Comparison of ENCODE assay signal across 35 cellular contexts in genomic region chr15:54032066-54032465, GRCh38. TPM values are rescaled to one million over a fixed set of nuclear protein-coding genes. Genes with fewer than 3 reads are reported as not detected.
"Had no signal": no experiment of that assay in that cellular context is flagged by ENCODE, and none has a peak within 500 bp of the region (broad histone marks: within the 10 kb centered on the region; RNA-seq: fewer than 3 reads in every experiment).

No MANE protein-coding gene starts in this region.

- DNase-seq: activated B cell treated with CpG ODN at 0.5 μM for 24 hours; activated CD4-positive, alpha-beta memory T cell treated with anti-CD3 and anti-CD28 coated beads for 36 hours; activated CD4-positive, alpha-beta T cell treated with anti-CD3 and anti-CD28 coated beads for 4 hours; activated CD4-positive, alpha-beta T cell treated with anti-CD3 and anti-CD28 coated beads, Interleukin-2, amount 10 ng/mL, durations not matched to agents 24 days and 14 days; activated CD4-positive, alpha-beta T cell treated with anti-CD3 and anti-CD28 coated beads, Interleukin-2, amount 50 U/mL, for 1 hour; activated CD4-positive, alpha-beta T cell treated with anti-CD3 and anti-CD28 coated beads, Interleukin-2, amount 50 U/mL, for 4 hours; activated CD4-positive, CD25-positive, alpha-beta regulatory T cell treated with anti-CD3 and anti-CD28 coated beads, Interleukin-2, amount 50 U/mL, for 72 hours; activated CD8-positive, alpha-beta memory T cell treated with anti-CD3 and anti-CD28 coated beads, Interleukin-2, amount 50 U/mL, for 4 hours; activated CD8-positive, alpha-beta T cell treated with anti-CD3 and anti-CD28 coated beads for 36 hours; activated effector memory CD4-positive, alpha-beta T cell treated with anti-CD3 and anti-CD28 coated beads, Interleukin-2, amount 50 U/mL, for 16 hours; activated gamma-delta T cell treated with Interleukin-2 at 50 U/mL for 16 hours; activated naive CD4-positive, alpha-beta T cell; activated naive CD4-positive, alpha-beta T cell treated with anti-CD3 and anti-CD28 coated beads for 36 hours; activated naive CD4-positive, alpha-beta T cell treated with anti-CD3 and anti-CD28 coated beads, Interleukin-2, amount 50 U/mL, for 16 hours; activated naive CD8-positive, alpha-beta T cell treated with anti-CD3 and anti-CD28 coated beads for 36 hours; activated T-cell treated with anti-CD3 and anti-CD28 coated beads for 4 hours; activated T-cell treated with anti-CD3 and anti-CD28 coated beads, Interleukin-2, amount 50 U/mL, for 1 hour; activated T-cell treated with anti-CD3 and anti-CD28 coated beads, Interleukin-2, amount 50 U/mL, for 4 hours; activated T-cell treated with anti-CD3 and anti-CD28 coated beads, Interleukin-2, amount 50 U/mL, for 72 hours; adrenal gland; amniotic stem cell; aorta; body of pancreas; brain microvascular endothelial cell; central memory CD4-positive, alpha-beta T cell; T-helper 1 cell; T-helper 2 cell; T-helper 9 cell had no signal

- H3K9me3 ChIP-seq: adrenal gland, body of pancreas had no signal

- H3K27ac ChIP-seq: adrenal gland, body of pancreas, brain microvascular endothelial cell, breast epithelium, cardiac muscle cell, VCaP had no signal

- H3K27me3 ChIP-seq: adrenal gland, body of pancreas, brain microvascular endothelial cell, breast epithelium, cardiac muscle cell had no signal

- H3K4me1 ChIP-seq: adrenal gland, body of pancreas, breast epithelium had no signal

- ATAC-seq: activated CD8-positive, alpha-beta T cell treated with anti-CD3 and anti-CD28 coated beads for 36 hours; activated naive CD4-positive, alpha-beta T cell treated with anti-CD3 and anti-CD28 coated beads, Interleukin-2, amount 50 U/mL, for 72 hours; activated T-cell treated with anti-CD3 and anti-CD28 coated beads, Interleukin-2, amount 50 U/mL, for 4 hours; activated T-cell treated with anti-CD3 and anti-CD28 coated beads, Interleukin-2, amount 50 U/mL, for 72 hours; activated T-helper 17 cell treated with anti-CD3 and anti-CD28 coated beads, Interleukin-2, amount 50 U/mL, for 72 hours; body of pancreas had no signal

- H3K36me3 ChIP-seq: adrenal gland, brain microvascular endothelial cell, breast epithelium, cardiac muscle cell had no signal

- H3K4me3 ChIP-seq: adrenal gland, body of pancreas, breast epithelium, cardiac muscle cell had no signal

RNA-seq across cellular contexts. Expression of gene UNC13C, which starts 53.8 kb away (rescaled TPM):
- total RNA-seq: activated B cell treated with CpG ODN at 0.5 μM for 24 hours; activated CD4-positive, alpha-beta memory T cell treated with anti-CD3 and anti-CD28 coated beads for 36 hours; activated CD4-positive, alpha-beta T cell treated with anti-CD3 and anti-CD28 coated beads, Interleukin-2, amount 10 ng/mL, durations not matched to agents 24 days and 14 days; activated CD8-positive, alpha-beta memory T cell treated with anti-CD3 and anti-CD28 coated beads for 36 hours; activated CD8-positive, alpha-beta T cell treated with anti-CD3 and anti-CD28 coated beads for 36 hours; activated naive CD4-positive, alpha-beta T cell treated with anti-CD3 and anti-CD28 coated beads for 36 hours; activated naive CD4-positive, alpha-beta T cell treated with anti-CD3 and anti-CD28 coated beads, Interleukin-2, amount 50 U/mL, for 72 hours; activated naive CD8-positive, alpha-beta T cell treated with anti-CD3 and anti-CD28 coated beads for 36 hours; activated T-cell treated with anti-CD3 and anti-CD28 coated beads, Interleukin-2, amount 50 U/mL, for 4 hours; activated T-cell treated with anti-CD3 and anti-CD28 coated beads, Interleukin-2, amount 50 U/mL, for 72 hours; activated T-helper 1 cell treated with anti-CD3 and anti-CD28 coated beads, Interleukin-12 subunit alpha, Interleukin-12 subunit beta, Interleukin-2, Interleukin-4 antibody, amounts not matched to agents 30 ng/mL and 10 ng/mL and 1 ng/mL, durations not matched to agents 14 hours and 24 hours and 36 hours; activated T-helper 17 cell treated with anti-CD3 and anti-CD28 coated beads, Interleukin-2, amount 50 U/mL, for 72 hours; body of pancreas had no signal
